1 cellular context compared by ENCODE assay signal in the genomic region with DNA sequence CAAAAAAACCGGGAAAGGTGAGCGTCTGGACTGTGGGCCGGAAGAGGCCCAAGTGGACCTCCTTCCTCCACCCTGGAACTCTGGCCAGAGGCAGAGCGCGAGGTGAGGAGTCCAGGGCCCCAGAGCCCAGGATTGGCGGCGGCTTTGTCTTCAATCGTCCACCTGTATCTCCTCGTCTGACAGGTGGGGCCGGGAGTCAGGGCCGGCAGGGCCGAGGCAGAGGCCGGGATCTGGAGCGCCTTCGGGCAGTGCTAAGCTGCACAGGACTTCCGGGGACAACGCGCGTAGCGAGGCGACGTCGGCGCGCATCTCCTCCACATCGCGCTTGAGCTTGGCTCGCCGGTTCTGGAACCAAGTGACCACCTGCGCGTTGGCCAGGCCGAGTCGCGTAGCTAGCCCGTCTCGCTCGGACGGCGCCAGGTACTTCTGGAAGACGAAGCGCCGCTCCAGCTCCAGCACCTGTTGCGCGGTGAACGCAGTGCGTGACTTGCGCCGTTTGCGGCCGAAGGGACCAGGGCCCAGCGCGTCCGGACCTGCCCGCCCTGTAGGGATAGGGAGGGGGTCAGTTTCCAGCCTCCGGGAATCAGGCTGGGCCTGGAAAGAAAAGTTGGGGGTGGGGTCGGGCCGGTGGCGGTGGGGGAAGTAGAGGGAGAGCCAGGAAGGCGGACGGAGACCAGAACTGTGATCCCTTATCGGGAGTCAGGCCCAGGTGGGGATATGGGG.
TF ChIP-seq lines count a peak whose summit lies in the region.

No MANE protein-coding gene starts in this region.

TF ChIP-seq in HepG2, 621 proteins besides CTCF, POLR2A, EP300 and RAD21 (continues in another document):
- TF ChIP-seq ZNF138 (CRISPR knock-in tag; IDR thresholded peaks at IDR 0.05; ENCODE audit: low read depth) (peak; percentile 66; the same call in 1 of the 2 replicates), ZSCAN31 (CRISPR knock-in tag; IDR thresholded peaks at IDR 0.05; ENCODE audit: low read depth) (peak; percentile 74), SP140L (CRISPR knock-in tag; IDR thresholded peaks at IDR 0.05; ENCODE audit: borderline replicate concordance) (no peak), AGO1 (IDR thresholded peaks at IDR 0.05; ENCODE audit: low read depth, low read length, poor library complexity, severe bottlenecking) (peak; percentile 97), MTF2 (CRISPR knock-in tag; IDR thresholded peaks at IDR 0.05; ENCODE audit: borderline replicate concordance) (0 out of 2 replicates have a peak, but pooled peaks have one; percentile 45), SMAD9 (CRISPR knock-in tag; IDR thresholded peaks at IDR 0.05) (0 out of 2 replicates have a peak, but pooled peaks have one; percentile 30), MED13 (CRISPR knock-in tag; IDR thresholded peaks at IDR 0.05) (peak; percentile 52; the same call in 1 of the 2 replicates), SMAD1 (CRISPR knock-in tag; IDR thresholded peaks at IDR 0.05; ENCODE audit: borderline replicate concordance, low read depth) (no peak), SNAI1 (CRISPR knock-in tag; IDR thresholded peaks at IDR 0.05; ENCODE audit: borderline replicate concordance) (no peak), ZNF468 (CRISPR knock-in tag; IDR thresholded peaks at IDR 0.05) (no peak), GABPA (IDR thresholded peaks at IDR 0.05; ENCODE audit: low read depth, low read length) (no peak), GABPA (CRISPR knock-in tag; IDR thresholded peaks at IDR 0.05; ENCODE audit: low read depth) (peak; percentile 41), FOXK2 (IDR thresholded peaks at IDR 0.05) (no peak), NFKB2 (CRISPR knock-in tag; IDR thresholded peaks at IDR 0.05; ENCODE audit: borderline replicate concordance) (no peak; the same call in 1 of the 2 replicates), ZNF792 (CRISPR knock-in tag; IDR thresholded peaks at IDR 0.05) (no peak), TAF1 (CRISPR knock-in tag; IDR thresholded peaks at IDR 0.05) (peak; percentile 36; the same call in 1 of the 2 replicates), PAWR (CRISPR knock-in tag; IDR thresholded peaks at IDR 0.05; ENCODE audit: borderline replicate concordance) (peak; percentile 22; the same call in 1 of the 2 replicates), KDM2A (CRISPR knock-in tag; IDR thresholded peaks at IDR 0.05; ENCODE audit: borderline replicate concordance, low read depth) (peak; percentile 51), ZNF562 (CRISPR knock-in tag; IDR thresholded peaks at IDR 0.05; ENCODE audit: borderline replicate concordance) (0 out of 2 replicates have a peak, but pooled peaks have one; percentile 24), TOPORS (CRISPR knock-in tag; IDR thresholded peaks at IDR 0.05) (0 out of 2 replicates have a peak, but pooled peaks have one; percentile 48), SIX1 (CRISPR knock-in tag; IDR thresholded peaks at IDR 0.05; ENCODE audit: borderline replicate concordance) (no peak), ZNF34 (CRISPR knock-in tag; IDR thresholded peaks at IDR 0.05; ENCODE audit: borderline replicate concordance) (0 out of 2 replicates have a peak, but pooled peaks have one; percentile 66), PHF21A (CRISPR knock-in tag; IDR thresholded peaks at IDR 0.05) (0 out of 2 replicates have a peak, but pooled peaks have one; percentile 21), ZNF354B (CRISPR knock-in tag; IDR thresholded peaks at IDR 0.05) (peak; percentile 80; the same call in 1 of the 2 replicates), HNRNPLL (IDR thresholded peaks at IDR 0.05; ENCODE audit: low read depth, low read length, poor library complexity, severe bottlenecking) (peak; percentile 100), ARNT2 (CRISPR knock-in tag; IDR thresholded peaks at IDR 0.05; ENCODE audit: low read depth) (0 out of 2 replicates have a peak, but pooled peaks have one; percentile 22), ELF3 (CRISPR knock-in tag; IDR thresholded peaks at IDR 0.05) (0 out of 2 replicates have a peak, but pooled peaks have one; percentile 15), ZNF724P (CRISPR knock-in tag; IDR thresholded peaks at IDR 0.05; ENCODE audit: borderline replicate concordance) (peak; percentile 83; the same call in 1 of the 2 replicates), HOXD1 (CRISPR knock-in tag; IDR thresholded peaks at IDR 0.05) (peak; percentile 22; the same call in 1 of the 2 replicates), NR3C1 (CRISPR knock-in tag; IDR thresholded peaks at IDR 0.05) (no peak), U2AF1 (optimal IDR thresholded peaks at IDR 0.05; ENCODE audit: low read depth, low read length) (peak; percentile 44), NKX3-1 (CRISPR knock-in tag; IDR thresholded peaks at IDR 0.05) (peak; percentile 64; the same call in 1 of the 2 replicates), SETDB1 (CRISPR knock-in tag; IDR thresholded peaks at IDR 0.05; ENCODE audit: borderline replicate concordance) (no peak), ZNF672 (CRISPR knock-in tag; IDR thresholded peaks at IDR 0.05) (no peak), NFKBIZ (CRISPR knock-in tag; IDR thresholded peaks at IDR 0.05) (no peak), SAP130 (CRISPR knock-in tag; IDR thresholded peaks at IDR 0.05; ENCODE audit: low read depth) (no peak; the same call in 1 of the 2 replicates)
- TF ChIP-seq, protein P1, sequence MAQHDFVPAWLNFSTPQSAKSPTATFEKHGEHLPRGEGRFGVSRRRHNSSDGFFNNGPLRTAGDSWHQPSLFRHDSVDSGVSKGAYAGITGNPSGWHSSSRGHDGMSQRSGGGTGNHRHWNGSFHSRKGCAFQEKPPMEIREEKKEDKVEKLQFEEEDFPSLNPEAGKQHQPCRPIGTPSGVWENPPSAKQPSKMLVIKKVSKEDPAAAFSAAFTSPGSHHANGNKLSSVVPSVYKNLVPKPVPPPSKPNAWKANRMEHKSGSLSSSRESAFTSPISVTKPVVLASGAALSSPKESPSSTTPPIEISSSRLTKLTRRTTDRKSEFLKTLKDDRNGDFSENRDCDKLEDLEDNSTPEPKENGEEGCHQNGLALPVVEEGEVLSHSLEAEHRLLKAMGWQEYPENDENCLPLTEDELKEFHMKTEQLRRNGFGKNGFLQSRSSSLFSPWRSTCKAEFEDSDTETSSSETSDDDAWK (CRISPR knock-in tag; IDR thresholded peaks at IDR 0.05): no peak
- TF ChIP-seq, protein P2, sequence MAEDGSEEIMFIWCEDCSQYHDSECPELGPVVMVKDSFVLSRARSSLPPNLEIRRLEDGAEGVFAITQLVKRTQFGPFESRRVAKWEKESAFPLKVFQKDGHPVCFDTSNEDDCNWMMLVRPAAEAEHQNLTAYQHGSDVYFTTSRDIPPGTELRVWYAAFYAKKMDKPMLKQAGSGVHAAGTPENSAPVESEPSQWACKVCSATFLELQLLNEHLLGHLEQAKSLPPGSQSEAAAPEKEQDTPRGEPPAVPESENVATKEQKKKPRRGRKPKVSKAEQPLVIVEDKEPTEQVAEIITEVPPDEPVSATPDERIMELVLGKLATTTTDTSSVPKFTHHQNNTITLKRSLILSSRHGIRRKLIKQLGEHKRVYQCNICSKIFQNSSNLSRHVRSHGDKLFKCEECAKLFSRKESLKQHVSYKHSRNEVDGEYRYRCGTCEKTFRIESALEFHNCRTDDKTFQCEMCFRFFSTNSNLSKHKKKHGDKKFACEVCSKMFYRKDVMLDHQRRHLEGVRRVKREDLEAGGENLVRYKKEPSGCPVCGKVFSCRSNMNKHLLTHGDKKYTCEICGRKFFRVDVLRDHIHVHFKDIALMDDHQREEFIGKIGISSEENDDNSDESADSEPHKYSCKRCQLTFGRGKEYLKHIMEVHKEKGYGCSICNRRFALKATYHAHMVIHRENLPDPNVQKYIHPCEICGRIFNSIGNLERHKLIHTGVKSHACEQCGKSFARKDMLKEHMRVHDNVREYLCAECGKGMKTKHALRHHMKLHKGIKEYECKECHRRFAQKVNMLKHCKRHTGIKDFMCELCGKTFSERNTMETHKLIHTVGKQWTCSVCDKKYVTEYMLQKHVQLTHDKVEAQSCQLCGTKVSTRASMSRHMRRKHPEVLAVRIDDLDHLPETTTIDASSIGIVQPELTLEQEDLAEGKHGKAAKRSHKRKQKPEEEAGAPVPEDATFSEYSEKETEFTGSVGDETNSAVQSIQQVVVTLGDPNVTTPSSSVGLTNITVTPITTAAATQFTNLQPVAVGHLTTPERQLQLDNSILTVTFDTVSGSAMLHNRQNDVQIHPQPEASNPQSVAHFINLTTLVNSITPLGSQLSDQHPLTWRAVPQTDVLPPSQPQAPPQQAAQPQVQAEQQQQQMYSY (CRISPR knock-in tag; IDR thresholded peaks at IDR 0.05): peak; percentile 21; the same call in 1 of the 2 replicates
- TF ChIP-seq, protein P3, sequence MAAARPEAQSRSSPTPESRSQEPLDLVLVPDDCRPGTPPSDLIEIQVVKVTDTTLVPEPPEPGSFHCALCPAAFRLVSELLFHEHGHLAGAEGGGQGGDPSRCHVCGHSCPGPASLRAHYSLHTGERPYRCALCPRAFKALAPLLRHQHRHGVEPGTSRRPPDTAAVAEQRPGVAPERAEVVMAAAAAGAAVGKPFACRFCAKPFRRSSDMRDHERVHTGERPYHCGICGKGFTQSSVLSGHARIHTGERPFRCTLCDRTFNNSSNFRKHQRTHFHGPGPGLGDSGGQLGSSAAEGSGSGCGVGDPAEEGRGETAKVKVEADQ (CRISPR knock-in tag; IDR thresholded peaks at IDR 0.05; ENCODE audit: borderline replicate concordance): peak; percentile 76; the same call in 1 of the 2 replicates
- TF ChIP-seq, protein P4, sequence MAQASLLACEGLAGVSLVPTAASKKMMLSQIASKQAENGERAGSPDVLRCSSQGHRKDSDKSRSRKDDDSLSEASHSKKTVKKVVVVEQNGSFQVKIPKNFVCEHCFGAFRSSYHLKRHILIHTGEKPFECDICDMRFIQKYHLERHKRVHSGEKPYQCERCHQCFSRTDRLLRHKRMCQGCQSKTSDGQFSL (CRISPR knock-in tag; IDR thresholded peaks at IDR 0.05): no peak
- TF ChIP-seq, protein P5, sequence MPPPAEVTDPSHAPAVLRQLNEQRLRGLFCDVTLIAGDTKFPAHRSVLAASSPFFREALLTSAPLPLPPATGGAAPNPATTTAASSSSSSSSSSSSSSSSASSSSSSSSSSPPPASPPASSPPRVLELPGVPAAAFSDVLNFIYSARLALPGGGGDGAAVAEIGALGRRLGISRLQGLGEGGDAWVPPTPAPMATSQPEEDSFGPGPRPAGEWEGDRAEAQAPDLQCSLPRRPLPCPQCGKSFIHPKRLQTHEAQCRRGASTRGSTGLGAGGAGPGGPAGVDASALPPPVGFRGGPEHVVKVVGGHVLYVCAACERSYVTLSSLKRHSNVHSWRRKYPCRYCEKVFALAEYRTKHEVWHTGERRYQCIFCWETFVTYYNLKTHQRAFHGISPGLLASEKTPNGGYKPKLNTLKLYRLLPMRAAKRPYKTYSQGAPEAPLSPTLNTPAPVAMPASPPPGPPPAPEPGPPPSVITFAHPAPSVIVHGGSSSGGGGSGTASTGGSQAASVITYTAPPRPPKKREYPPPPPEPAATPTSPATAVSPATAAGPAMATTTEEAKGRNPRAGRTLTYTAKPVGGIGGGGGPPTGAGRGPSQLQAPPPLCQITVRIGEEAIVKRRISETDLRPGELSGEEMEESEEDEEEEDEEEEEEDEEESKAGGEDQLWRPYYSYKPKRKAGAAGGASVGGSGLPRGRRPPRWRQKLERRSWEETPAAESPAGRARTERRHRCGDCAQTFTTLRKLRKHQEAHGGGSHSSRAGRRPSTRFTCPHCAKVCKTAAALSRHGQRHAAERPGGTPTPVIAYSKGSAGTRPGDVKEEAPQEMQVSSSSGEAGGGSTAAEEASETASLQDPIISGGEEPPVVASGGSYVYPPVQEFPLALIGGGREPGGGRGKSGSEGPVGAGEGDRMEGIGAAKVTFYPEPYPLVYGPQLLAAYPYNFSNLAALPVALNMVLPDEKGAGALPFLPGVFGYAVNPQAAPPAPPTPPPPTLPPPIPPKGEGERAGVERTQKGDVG (CRISPR knock-in tag; IDR thresholded peaks at IDR 0.05; ENCODE audit: borderline replicate concordance): peak; percentile 72; the same call in 1 of the 2 replicates
- TF ChIP-seq, protein P6, sequence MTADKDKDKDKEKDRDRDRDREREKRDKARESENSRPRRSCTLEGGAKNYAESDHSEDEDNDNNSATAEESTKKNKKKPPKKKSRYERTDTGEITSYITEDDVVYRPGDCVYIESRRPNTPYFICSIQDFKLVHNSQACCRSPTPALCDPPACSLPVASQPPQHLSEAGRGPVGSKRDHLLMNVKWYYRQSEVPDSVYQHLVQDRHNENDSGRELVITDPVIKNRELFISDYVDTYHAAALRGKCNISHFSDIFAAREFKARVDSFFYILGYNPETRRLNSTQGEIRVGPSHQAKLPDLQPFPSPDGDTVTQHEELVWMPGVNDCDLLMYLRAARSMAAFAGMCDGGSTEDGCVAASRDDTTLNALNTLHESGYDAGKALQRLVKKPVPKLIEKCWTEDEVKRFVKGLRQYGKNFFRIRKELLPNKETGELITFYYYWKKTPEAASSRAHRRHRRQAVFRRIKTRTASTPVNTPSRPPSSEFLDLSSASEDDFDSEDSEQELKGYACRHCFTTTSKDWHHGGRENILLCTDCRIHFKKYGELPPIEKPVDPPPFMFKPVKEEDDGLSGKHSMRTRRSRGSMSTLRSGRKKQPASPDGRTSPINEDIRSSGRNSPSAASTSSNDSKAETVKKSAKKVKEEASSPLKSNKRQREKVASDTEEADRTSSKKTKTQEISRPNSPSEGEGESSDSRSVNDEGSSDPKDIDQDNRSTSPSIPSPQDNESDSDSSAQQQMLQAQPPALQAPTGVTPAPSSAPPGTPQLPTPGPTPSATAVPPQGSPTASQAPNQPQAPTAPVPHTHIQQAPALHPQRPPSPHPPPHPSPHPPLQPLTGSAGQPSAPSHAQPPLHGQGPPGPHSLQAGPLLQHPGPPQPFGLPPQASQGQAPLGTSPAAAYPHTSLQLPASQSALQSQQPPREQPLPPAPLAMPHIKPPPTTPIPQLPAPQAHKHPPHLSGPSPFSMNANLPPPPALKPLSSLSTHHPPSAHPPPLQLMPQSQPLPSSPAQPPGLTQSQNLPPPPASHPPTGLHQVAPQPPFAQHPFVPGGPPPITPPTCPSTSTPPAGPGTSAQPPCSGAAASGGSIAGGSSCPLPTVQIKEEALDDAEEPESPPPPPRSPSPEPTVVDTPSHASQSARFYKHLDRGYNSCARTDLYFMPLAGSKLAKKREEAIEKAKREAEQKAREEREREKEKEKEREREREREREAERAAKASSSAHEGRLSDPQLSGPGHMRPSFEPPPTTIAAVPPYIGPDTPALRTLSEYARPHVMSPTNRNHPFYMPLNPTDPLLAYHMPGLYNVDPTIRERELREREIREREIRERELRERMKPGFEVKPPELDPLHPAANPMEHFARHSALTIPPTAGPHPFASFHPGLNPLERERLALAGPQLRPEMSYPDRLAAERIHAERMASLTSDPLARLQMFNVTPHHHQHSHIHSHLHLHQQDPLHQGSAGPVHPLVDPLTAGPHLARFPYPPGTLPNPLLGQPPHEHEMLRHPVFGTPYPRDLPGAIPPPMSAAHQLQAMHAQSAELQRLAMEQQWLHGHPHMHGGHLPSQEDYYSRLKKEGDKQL (CRISPR knock-in tag; IDR thresholded peaks at IDR 0.05; ENCODE audit: low read depth): peak; percentile 13; the same call in 1 of the 2 replicates
- TF ChIP-seq, protein P7, sequence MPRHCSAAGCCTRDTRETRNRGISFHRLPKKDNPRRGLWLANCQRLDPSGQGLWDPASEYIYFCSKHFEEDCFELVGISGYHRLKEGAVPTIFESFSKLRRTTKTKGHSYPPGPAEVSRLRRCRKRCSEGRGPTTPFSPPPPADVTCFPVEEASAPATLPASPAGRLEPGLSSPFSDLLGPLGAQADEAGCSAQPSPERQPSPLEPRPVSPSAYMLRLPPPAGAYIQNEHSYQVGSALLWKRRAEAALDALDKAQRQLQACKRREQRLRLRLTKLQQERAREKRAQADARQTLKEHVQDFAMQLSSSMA (CRISPR knock-in tag; IDR thresholded peaks at IDR 0.05): no peak
